Comparison of ENCODE assay signal across 10 cellular contexts in the genomic region with DNA sequence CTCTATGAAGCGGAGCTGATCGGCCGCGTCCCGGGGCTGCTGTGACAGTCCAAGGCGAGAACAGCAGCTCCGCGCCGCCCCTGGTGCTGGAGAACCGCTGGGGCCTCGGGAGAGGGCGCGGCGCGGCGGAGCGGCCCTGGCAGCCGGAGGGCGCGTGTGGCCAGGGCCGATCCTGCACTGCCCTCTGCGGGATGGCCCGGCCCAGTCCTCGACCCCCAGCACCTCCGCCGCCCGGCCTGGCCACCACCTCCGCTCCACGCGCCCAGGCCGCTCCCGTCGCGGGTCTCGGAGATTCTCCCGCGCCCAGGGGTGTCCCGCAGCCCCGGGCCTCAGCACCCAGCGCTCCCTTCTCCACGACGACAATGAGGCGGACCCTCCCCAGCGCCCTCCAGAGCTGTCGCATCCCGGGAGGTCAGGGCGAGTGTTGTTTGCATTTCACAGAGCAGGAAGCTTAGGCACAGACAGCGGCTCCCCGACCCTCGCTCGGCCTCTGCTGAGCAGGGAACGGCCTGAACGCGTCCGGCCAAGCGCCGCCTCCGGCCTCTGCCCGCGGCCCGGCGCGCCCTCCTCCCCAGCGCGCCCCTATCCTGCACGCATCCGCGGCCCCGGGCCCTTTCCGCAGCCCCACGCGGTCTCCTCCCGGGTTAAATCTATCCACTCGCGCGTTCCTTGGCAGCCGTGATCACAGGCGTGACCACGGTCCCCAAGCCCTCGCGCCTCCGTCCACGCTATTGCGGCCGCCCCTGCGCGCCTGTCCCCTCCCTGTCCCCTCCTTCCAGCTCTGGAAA.
DNase-seq lines count a peak whose midpoint lies in the region; ATAC-seq, FAIRE-seq and TF ChIP-seq lines count a peak whose summit lies in the region.
"Had no signal": no experiment of that assay in that cellular context is flagged by ENCODE, and none has a peak within 500 bp of the region (broad histone marks: within the 10 kb centered on the region; RNA-seq: fewer than 3 reads in every experiment).

No MANE protein-coding gene starts in this region.

- intact Hi-C loops in sciatic nerve (cut with DNase I) = loop anchor here (5.0 kb wide), 1 partner anchor 220 kb away; no protein-coding TSS in a partner anchor

- H3K36me3 ChIP-seq in bronchial epithelial cell (ENCODE audit: control insufficient read depth, insufficient read depth, low read length) = no peaks in the 10 kb centered on the region

- peak overlapping the region; percentile 27 for H3K4me3 ChIP-seq in bronchial epithelial cell (ENCODE audit: low read depth, low read length)
- H3K4me3 ChIP-seq in iPS-18c (ENCODE audit: insufficient read depth, low read depth, low read length) = peak overlapping the region; percentile 46

- ATAC-seq in sciatic nerve (peak; percentile 48), HG03196 (IDR thresholded peaks at IDR 0.05; ENCODE audit: unreplicated experiment) (no peak)

- H3K9me3 ChIP-seq in iPS-18c (ENCODE audit: control insufficient read depth, insufficient read depth, low read length) = no peaks in the 10 kb centered on the region

- H3K27me3 ChIP-seq in bronchial epithelial cell (ENCODE audit: control insufficient read depth, insufficient read depth, low read length) = no peaks in the 10 kb centered on the region

- TF ChIP-seq CTCF in GM12874 (IDR thresholded peaks at IDR 0.05; ENCODE audit: insufficient read depth, low read depth, low read length) = 0 out of 2 replicates have a peak, but pooled peaks have one; percentile 5
- TF ChIP-seq CTCF in bronchial epithelial cell (IDR thresholded peaks at IDR 0.05; ENCODE audit: insufficient read depth, low read length, severe bottlenecking) = peak; percentile 5

- FAIRE-seq in bronchial epithelial cell (lab: Jason Lieb, UNC) = no peak

- DNase-seq in bronchial epithelial cell (ENCODE audit: low read depth) = no peak
- DNase-seq in sciatic nerve (ENCODE audit: low spot score) = no peak
- DNase-seq in NCI-H128 (lab: John Stamatoyannopoulos, UW; ENCODE audit: unreplicated experiment) = no peak
- no peak for DNase-seq in H4 (ENCODE audit: low spot score)
- no peak for DNase-seq in activated naive CD4-positive, alpha-beta T cell treated with Interleukin-2 at 50 U/mL for 16 hours
- DNase-seq: activated CD4-positive, alpha-beta T cell treated with anti-CD3 and anti-CD28 coated beads, Interleukin-2, amount 50 U/mL, for 48 hours; NCI-H446 treated with DMSO at 0.1 percent for 48 hours had no signal
